In genomic region chr1:177001556-177001955, GRCh38 we compare ENCODE assay signal across 8 cellular contexts.
"Had no signal": no experiment of that assay in that cellular context is flagged by ENCODE, and none has a peak within 500 bp of the region (broad histone marks: within the 10 kb centered on the region; RNA-seq: fewer than 3 reads in every experiment).

No MANE protein-coding gene starts in this region.

- H3K4me3 ChIP-seq: GM12878 had no signal

- FAIRE-seq: G401.6, GM12878, GM12891, GM12892, GM18507, GM19239 had no signal

- ATAC-seq: GM12878 had no signal

- DNase-seq: GDM1, GF-D8 had no signal
